1 cellular context compared by ENCODE assay signal in the genomic region with DNA sequence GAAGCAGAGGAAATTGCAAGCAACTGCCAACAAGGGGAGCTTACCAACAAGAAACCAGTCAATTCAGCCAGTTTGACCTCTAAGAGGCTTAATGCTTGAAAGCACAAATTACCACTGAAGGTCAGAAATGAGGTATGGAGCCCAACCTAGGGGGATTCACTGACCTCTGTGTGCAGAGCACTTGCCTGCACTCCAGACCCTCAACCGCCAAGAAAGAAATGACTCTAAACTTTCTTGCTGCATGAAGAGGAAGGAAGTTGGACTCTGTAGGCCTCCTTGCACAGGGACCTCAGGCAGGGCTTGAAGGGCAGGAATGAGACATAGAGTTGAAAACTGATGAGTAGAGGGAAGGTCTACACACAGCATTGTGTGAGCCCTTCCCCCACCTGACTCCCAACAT.
A peak's percentile ranks its signal among the peaks of the same experiment; 100 is the strongest.
TF ChIP-seq lines count a peak whose summit lies in the region.

No MANE protein-coding gene starts in this region.

TF ChIP-seq in GM12878, 131 proteins besides CTCF, POLR2A, EP300 and RAD21 (continues in another document):
- TF ChIP-seq STAT1 (conservative IDR thresholded peaks at IDR 0.05) (no peak), FOXK2 (IDR thresholded peaks at IDR 0.05) (no peak), KLF5 (IDR thresholded peaks at IDR 0.05; ENCODE audit: partially characterized antibody) (no peak), BACH1 (IDR thresholded peaks at IDR 0.05; ENCODE audit: borderline replicate concordance) (no peak), TCF3 (IDR thresholded peaks at IDR 0.05; ENCODE audit: borderline replicate concordance, insufficient read depth, low read depth, low read length) (no peak), TAF1 (IDR thresholded peaks at IDR 0.05; ENCODE audit: borderline replicate concordance, low read depth, low read length) (peak; percentile 21; the same call in 1 of the 2 replicates), CBX5 (IDR thresholded peaks at IDR 0.05; ENCODE audit: low read depth) (0 out of 2 replicates have a peak, but pooled peaks have one; percentile 56), SRF (IDR thresholded peaks at IDR 0.05; ENCODE audit: low read depth in 2 of 2, low read length in 2 of 2) (no peak), MAX (IDR thresholded peaks at IDR 0.05; ENCODE audit: low read depth, low read length) (no peak), BHLHE40 (IDR thresholded peaks at IDR 0.05; ENCODE audit: borderline replicate concordance in 1 of 2, low read depth in 2 of 2, low read length in 1 of 2) (no peak), LARP7 (IDR thresholded peaks at IDR 0.05) (no peak), ESRRA (IDR thresholded peaks at IDR 0.05; ENCODE audit: low read length) (peak; percentile 77; the same call in 1 of the 2 replicates), ZNF207 (IDR thresholded peaks at IDR 0.05; ENCODE audit: borderline replicate concordance) (no peak), RELA (IDR thresholded peaks at IDR 0.05; ENCODE audit: borderline replicate concordance, partially characterized antibody) (no peak), SIN3A (IDR thresholded peaks at IDR 0.05; ENCODE audit: low read depth, low read length) (no peak), E2F8 (IDR thresholded peaks at IDR 0.05; ENCODE audit: low read depth, partially characterized antibody) (no peak), CREM (IDR thresholded peaks at IDR 0.05; ENCODE audit: low read depth) (peak; percentile 85), TBL1XR1 (IDR thresholded peaks at IDR 0.05; ENCODE audit: low read depth, low read length) (no peak), ASH2L (IDR thresholded peaks at IDR 0.05; ENCODE audit: borderline replicate concordance, low read depth) (no peak), CBX3 (IDR thresholded peaks at IDR 0.05; ENCODE audit: borderline replicate concordance, low read depth) (no peak), ZNF622 (IDR thresholded peaks at IDR 0.05) (no peak), BMI1 (IDR thresholded peaks at IDR 0.05; ENCODE audit: borderline replicate concordance) (no peak), ATF3 (IDR thresholded peaks at IDR 0.05; ENCODE audit: borderline replicate concordance, extremely low read depth, low read depth, low read length) (no peak), POLR2AphosphoS5 (IDR thresholded peaks at IDR 0.05; ENCODE audit: low read length) (no peak), CEBPB (IDR thresholded peaks at IDR 0.05; ENCODE audit: borderline replicate concordance in 1 of 2, low read depth in 2 of 2, low read length in 2 of 2) (no peak), PKNOX1 (IDR thresholded peaks at IDR 0.05) (no peak), HCFC1 (IDR thresholded peaks at IDR 0.05; ENCODE audit: low read length) (no peak), TCF7 (IDR thresholded peaks at IDR 0.05; ENCODE audit: borderline replicate concordance) (0 out of 2 replicates have a peak, but pooled peaks have one; percentile 47), JUNB (IDR thresholded peaks at IDR 0.05) (peak; percentile 89), NR2F1 (conservative IDR thresholded peaks at IDR 0.05) (peak; percentile 91), RELB (IDR thresholded peaks at IDR 0.05; ENCODE audit: low read depth) (0 out of 2 replicates have a peak, but pooled peaks have one; percentile 23), IRF5 (IDR thresholded peaks at IDR 0.05; ENCODE audit: borderline replicate concordance) (no peak), ZNF592 (IDR thresholded peaks at IDR 0.05) (no peak), TCF12 (IDR thresholded peaks at IDR 0.05; ENCODE audit: low read depth, low read length) (no peak; the same call in 1 of the 2 replicates), EGR1 (IDR thresholded peaks at IDR 0.05; ENCODE audit: borderline replicate concordance in 1 of 2, low read depth in 2 of 2, low read length in 2 of 2) (no peak), RCOR1 (conservative IDR thresholded peaks at IDR 0.05; ENCODE audit: low read depth, low read length) (no peak), RFX5 (IDR thresholded peaks at IDR 0.05; ENCODE audit: low read depth, low read length) (no peak), NR2C1 (IDR thresholded peaks at IDR 0.05) (0 out of 2 replicates have a peak, but pooled peaks have one; percentile 44), SUZ12 (IDR thresholded peaks at IDR 0.05; ENCODE audit: unreplicated experiment) (no peak)
- TF ChIP-seq, protein P1, sequence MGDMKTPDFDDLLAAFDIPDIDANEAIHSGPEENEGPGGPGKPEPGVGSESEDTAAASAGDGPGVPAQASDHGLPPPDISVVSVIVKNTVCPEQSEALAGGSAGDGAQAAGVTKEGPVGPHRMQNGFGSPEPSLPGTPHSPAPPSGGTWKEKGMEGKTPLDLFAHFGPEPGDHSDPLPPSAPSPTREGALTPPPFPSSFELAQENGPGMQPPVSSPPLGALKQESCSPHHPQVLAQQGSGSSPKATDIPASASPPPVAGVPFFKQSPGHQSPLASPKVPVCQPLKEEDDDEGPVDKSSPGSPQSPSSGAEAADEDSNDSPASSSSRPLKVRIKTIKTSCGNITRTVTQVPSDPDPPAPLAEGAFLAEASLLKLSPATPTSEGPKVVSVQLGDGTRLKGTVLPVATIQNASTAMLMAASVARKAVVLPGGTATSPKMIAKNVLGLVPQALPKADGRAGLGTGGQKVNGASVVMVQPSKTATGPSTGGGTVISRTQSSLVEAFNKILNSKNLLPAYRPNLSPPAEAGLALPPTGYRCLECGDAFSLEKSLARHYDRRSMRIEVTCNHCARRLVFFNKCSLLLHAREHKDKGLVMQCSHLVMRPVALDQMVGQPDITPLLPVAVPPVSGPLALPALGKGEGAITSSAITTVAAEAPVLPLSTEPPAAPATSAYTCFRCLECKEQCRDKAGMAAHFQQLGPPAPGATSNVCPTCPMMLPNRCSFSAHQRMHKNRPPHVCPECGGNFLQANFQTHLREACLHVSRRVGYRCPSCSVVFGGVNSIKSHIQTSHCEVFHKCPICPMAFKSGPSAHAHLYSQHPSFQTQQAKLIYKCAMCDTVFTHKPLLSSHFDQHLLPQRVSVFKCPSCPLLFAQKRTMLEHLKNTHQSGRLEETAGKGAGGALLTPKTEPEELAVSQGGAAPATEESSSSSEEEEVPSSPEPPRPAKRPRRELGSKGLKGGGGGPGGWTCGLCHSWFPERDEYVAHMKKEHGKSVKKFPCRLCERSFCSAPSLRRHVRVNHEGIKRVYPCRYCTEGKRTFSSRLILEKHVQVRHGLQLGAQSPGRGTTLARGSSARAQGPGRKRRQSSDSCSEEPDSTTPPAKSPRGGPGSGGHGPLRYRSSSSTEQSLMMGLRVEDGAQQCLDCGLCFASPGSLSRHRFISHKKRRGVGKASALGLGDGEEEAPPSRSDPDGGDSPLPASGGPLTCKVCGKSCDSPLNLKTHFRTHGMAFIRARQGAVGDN (IDR thresholded peaks at IDR 0.05), result no peak
- TF ChIP-seq, protein P2, sequence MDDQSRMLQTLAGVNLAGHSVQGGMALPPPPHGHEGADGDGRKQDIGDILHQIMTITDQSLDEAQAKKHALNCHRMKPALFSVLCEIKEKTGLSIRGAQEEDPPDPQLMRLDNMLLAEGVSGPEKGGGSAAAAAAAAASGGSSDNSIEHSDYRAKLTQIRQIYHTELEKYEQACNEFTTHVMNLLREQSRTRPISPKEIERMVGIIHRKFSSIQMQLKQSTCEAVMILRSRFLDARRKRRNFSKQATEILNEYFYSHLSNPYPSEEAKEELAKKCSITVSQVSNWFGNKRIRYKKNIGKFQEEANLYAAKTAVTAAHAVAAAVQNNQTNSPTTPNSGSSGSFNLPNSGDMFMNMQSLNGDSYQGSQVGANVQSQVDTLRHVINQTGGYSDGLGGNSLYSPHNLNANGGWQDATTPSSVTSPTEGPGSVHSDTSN (IDR thresholded peaks at IDR 0.05; ENCODE audit: insufficient replicate concordance, low read depth, low read length), result no peak
